16 cellular contexts compared by ENCODE assay signal in genomic region chr7:137328389-137329120, GRCh38. TPM values are rescaled to one million over a fixed set of nuclear protein-coding genes. Genes with fewer than 3 reads are reported as not detected.
DNase-seq lines count a peak whose midpoint lies in the region; ATAC-seq, FAIRE-seq and TF ChIP-seq lines count a peak whose summit lies in the region.
"Had no signal": no experiment of that assay in that cellular context is flagged by ENCODE, and none has a peak within 500 bp of the region (broad histone marks: within the 10 kb centered on the region; RNA-seq: fewer than 3 reads in every experiment).

No MANE protein-coding gene starts in this region.

- H3K36me3 ChIP-seq in left ventricle myocardium inferior = no peaks in the 10 kb centered on the region
- H3K36me3 ChIP-seq: upper lobe of right lung had no signal

- no peak for TF ChIP-seq CTCF in left ventricle myocardium inferior (IDR thresholded peaks at IDR 0.05; ENCODE audit: borderline replicate concordance)

- FAIRE-seq in GM19239 (lab: Jason Lieb, UNC) = no peak
- FAIRE-seq: GM12892, HTR-8/SVneo had no signal

- ATAC-seq in Right ventricle myocardium superior (ENCODE audit: poor library complexity) (peak; percentile 49), HG02885 (IDR thresholded peaks at IDR 0.05; ENCODE audit: poor library complexity, unreplicated experiment) (no peak)
- ATAC-seq: activated CD8-positive, alpha-beta T cell treated with anti-CD3 and anti-CD28 coated beads for 36 hours; upper lobe of right lung had no signal

- H3K27ac ChIP-seq in left ventricle myocardium inferior (replicated peaks) = no peak overlapping the region
- H3K27ac ChIP-seq: upper lobe of right lung had no signal

- H3K9me3 ChIP-seq in left ventricle myocardium inferior (replicated peaks) = peaks cover 3% of the 10 kb centered on the region
- H3K9me3 ChIP-seq: upper lobe of right lung had no signal

- DNase-seq in Right ventricle myocardium superior (no peak), left ventricle myocardium inferior (no peak), SK-N-DZ (ENCODE audit: low spot score) (peak; percentile 25), globus pallidus (ENCODE audit: low spot score) (peak; percentile 76), GM19239 (ENCODE audit: insufficient read length, low spot score) (no peak)
- DNase-seq in stimulated activated CD4-positive, alpha-beta T cell treated with anti-CD3 and anti-CD28 coated beads, Interleukin-4, amount 100 ng/mL, for 24 hours = no peak
- no peak for DNase-seq in activated CD8-positive, alpha-beta memory T cell treated with anti-CD3 and anti-CD28 coated beads, Interleukin-2, amount 50 U/mL, for 4 hours
- DNase-seq: activated CD8-positive, alpha-beta T cell treated with anti-CD3 and anti-CD28 coated beads for 36 hours; erythroblast; NCI-H1694; SIG-M5; stimulated activated CD4-positive, alpha-beta T cell treated with anti-CD3 and anti-CD28 coated beads, Interleukin-1b, Interleukin-23, amount 100 ng/mL, for 48 hours; upper lobe of right lung had no signal

- H3K27me3 ChIP-seq in left ventricle myocardium inferior (ENCODE audit: low read depth) = no peaks in the 10 kb centered on the region
- H3K27me3 ChIP-seq: upper lobe of right lung had no signal

- H3K4me3 ChIP-seq in left ventricle myocardium inferior = no peak overlapping the region
- H3K4me3 ChIP-seq: upper lobe of right lung had no signal

- no peaks in the 10 kb centered on the region for H3K4me1 ChIP-seq in left ventricle myocardium inferior
- H3K4me1 ChIP-seq: upper lobe of right lung had no signal

- intact Hi-C loops in Right ventricle myocardium superior (cut with DNase I) (no loop called here), left ventricle myocardium inferior (cut with micrococcal nuclease) (no loop called here)

RNA-seq across cellular contexts. Expression of gene PTN, which starts 15.0 kb away (rescaled TPM):
- 18.8 TPM for total RNA-seq in Right ventricle myocardium superior
- 11.2 TPM for total RNA-seq in left ventricle myocardium inferior
- polyA plus RNA-seq in SK-N-DZ (2014; cell fraction: cytosol; rRNA removed) = 20.9 and 22.6 TPM in 2 replicates
- 14.9 and 16.4 TPM in 2 replicates for polyA plus RNA-seq in SK-N-DZ (2014; cell fraction: nucleus; rRNA removed)
- total RNA-seq: activated CD8-positive, alpha-beta T cell treated with anti-CD3 and anti-CD28 coated beads for 36 hours had no signal

Comparison
In these comparisons a context has a peak if more than half of its experiments do, and no peak if none do; other contexts are left out.
1. DNase-seq: peak in SK-N-DZ (single experiment) and globus pallidus (single experiment); none in Right ventricle myocardium superior (single experiment), left ventricle myocardium inferior (single experiment), stimulated activated CD4-positive, alpha-beta T cell treated with anti-CD3 and anti-CD28 coated beads, Interleukin-4, amount 100 ng/mL, for 24 hours (single experiment), activated CD8-positive, alpha-beta memory T cell treated with anti-CD3 and anti-CD28 coated beads, Interleukin-2, amount 50 U/mL, for 4 hours (single experiment) and GM19239 (single experiment).